Comparison of ENCODE assay signal across 7 cellular contexts in the genomic region with DNA sequence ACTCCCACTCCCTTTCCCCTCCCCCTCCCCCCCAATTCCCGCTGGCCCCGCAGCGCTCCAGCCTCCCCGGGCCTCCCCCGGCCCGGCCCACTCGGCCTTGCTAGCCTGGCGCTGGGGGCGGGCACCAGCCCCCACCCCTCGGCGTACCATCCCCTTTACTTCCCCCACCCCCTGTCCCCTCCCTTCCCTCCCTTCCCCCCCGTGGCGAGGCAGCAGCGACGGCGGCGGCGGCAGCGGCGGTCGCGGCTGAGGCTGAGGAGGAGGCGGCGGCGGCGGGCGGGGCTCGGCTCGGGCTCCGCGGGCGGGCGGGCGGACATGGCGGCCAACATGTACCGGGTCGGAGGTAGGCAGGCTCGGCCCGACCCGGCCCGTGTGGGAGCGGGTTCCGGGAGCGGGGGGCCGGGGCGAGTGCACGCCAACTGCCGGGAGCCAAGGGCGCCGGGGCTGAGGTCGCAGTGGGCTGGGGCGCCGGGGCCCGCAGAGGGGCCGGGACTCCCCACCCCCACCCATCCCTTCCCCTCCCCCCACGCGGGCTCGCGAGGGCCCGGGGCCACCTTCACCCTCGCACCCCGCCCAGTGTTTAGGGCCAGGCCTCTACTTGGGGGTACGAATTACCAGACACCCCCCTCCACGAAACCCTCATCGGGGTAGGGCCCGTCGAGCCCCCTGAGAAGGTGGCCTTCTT. TPM values are rescaled to one million over a fixed set of nuclear protein-coding genes. Genes with fewer than 3 reads are reported as not detected.
DNase-seq lines count a peak whose midpoint lies in the region; ATAC-seq and TF ChIP-seq lines count a peak whose summit lies in the region.

A gene (plus strand): TSS at position 202 of the 685 bp plus-strand sequence. CDS start 114 bp downstream, at position 316.

- TF ChIP-seq POLR2A in adrenal gland (IDR thresholded peaks at IDR 0.05), result no peak
- TF ChIP-seq POLR2A in vagina (IDR thresholded peaks at IDR 0.05), result no peak

- peak; percentile 10 to 73 (median 60) for DNase-seq in T-cell
- peak; percentile 55 to 76 (median 68) for DNase-seq in adrenal gland
- peak; percentile 68 to 89 (median 88) for DNase-seq in right cardiac atrium
- no peak for DNase-seq in renal cortical epithelial cell (ENCODE audit: low read depth)
- no peak for DNase-seq in vagina (ENCODE audit: extremely low spot score in 2 of 2)

- H3K4me1 ChIP-seq in adrenal gland (replicated peaks in 1 of 2) (peaks cover 22 to 47% of the 10 kb centered on the region in 2 donors), right cardiac atrium (ENCODE audit: control insufficient read depth, insufficient read depth, low read length) (no peaks in the 10 kb centered on the region), vagina (peaks cover 39% of the 10 kb centered on the region)

- CTCF ChIA-PET in T-cell (lab: Charles Lee), result interaction anchor here in 1 of 2 donors (0.6 kb wide), 1 partner anchor 670 kb away, joined by 3 read pairs; no protein-coding TSS in a partner anchor

- TF ChIP-seq CTCF in adrenal gland (IDR thresholded peaks at IDR 0.05) (no peak), vagina (IDR thresholded peaks at IDR 0.05) (no peak)

- WGBS in adrenal gland, 4 donors, result 0 to 1% (median 1%) methylated on average over 9 to 62 of the region's 67 CpGs; no CpG with 5 or more reads in 1 of the 4 donors
- WGBS in right cardiac atrium, result 1% methylated on average over 63 of the region's 67 CpGs

- H3K9me3 Mint-ChIP-seq in T-cell, result no peaks in the 10 kb centered on the region

- peak within 1 kb of the TSS; percentile 35 to 98 (median 95) for H3K27ac ChIP-seq in adrenal gland
- peak within 1 kb of the TSS; percentile 91 for H3K27ac ChIP-seq in right cardiac atrium (ENCODE audit: low read length)
- peak within 1 kb of the TSS; percentile 94 for H3K27ac ChIP-seq in vagina

- H3K27ac Mint-ChIP-seq in T-cell, result peak within 1 kb of the TSS; percentile 93 to 96

- POLR2A ChIA-PET in T-cell (lab: Charles Lee), result no interaction called here

- H3K27me3 Mint-ChIP-seq in T-cell, result no peaks in the 10 kb centered on the region

- intact Hi-C loops in adrenal gland (cut with DNase I) (no loop called here), right cardiac atrium (cut with DNase I) (no loop called here), vagina (cut with DNase I) (no loop called here)

- H3K9me3 ChIP-seq in adrenal gland (replicated peaks in 1 of 3) (no peaks in the 10 kb centered on the region), right cardiac atrium (ENCODE audit: control insufficient read depth, low read length) (no peaks in the 10 kb centered on the region), vagina (no peaks in the 10 kb centered on the region)

- ATAC-seq in GM18511 (IDR thresholded peaks at IDR 0.05; ENCODE audit: unreplicated experiment) (peak; percentile 50), HG03342 (IDR thresholded peaks at IDR 0.05; ENCODE audit: unreplicated experiment) (peak; percentile 14), T-cell (replicated peaks in 1 of 4) (peak; percentile 76 to 87 (median 86)), right cardiac atrium (peak; percentile 87)

- peaks cover 5% of the 10 kb centered on the region for H3K36me3 Mint-ChIP-seq in T-cell

- H3K4me3 Mint-ChIP-seq in T-cell, result peak within 1 kb of the TSS; percentile 92 to 95 (median 93)

- peaks cover 0 to 19% of the 10 kb centered on the region in 2 donors for H3K36me3 ChIP-seq in adrenal gland (replicated peaks in 1 of 2)
- H3K36me3 ChIP-seq in vagina, result peaks cover 0 to 12% of the 10 kb centered on the region in 2 donors

- H3K4me3 ChIP-seq in adrenal gland, result peak within 1 kb of the TSS in 3 of 4 donors; percentile 34 to 96 (median 90)
- H3K4me3 ChIP-seq in right cardiac atrium (ENCODE audit: low read length), result peak within 1 kb of the TSS; percentile 99
- H3K4me3 ChIP-seq in vagina, result peak within 1 kb of the TSS; percentile 70 to 92

- H3K4me1 Mint-ChIP-seq in T-cell, result peaks cover 35 to 43% (median 37%) of the 10 kb centered on the region in 3 donors

- no peaks in the 10 kb centered on the region for H3K27me3 ChIP-seq in adrenal gland
- H3K27me3 ChIP-seq in right cardiac atrium (ENCODE audit: control insufficient read depth, insufficient read depth), result no peaks in the 10 kb centered on the region
- no peaks in the 10 kb centered on the region for H3K27me3 ChIP-seq in vagina

RNA-seq across cellular contexts. Expression of the gene that starts here (rescaled TPM):
- 10 to 100 TPM; 20.9 to 42.4 (median 24.6) TPM for total RNA-seq in T-cell
- 100 to 1,000 TPM in 2 of 8 donors, 10 to 100 TPM in 6; 51.5 to 118 (median 86.9) TPM for total RNA-seq in adrenal gland
- 100 to 1,000 TPM; 125 to 168 (median 142) TPM for polyA plus RNA-seq in adrenal gland
- total RNA-seq in right cardiac atrium, result 10 to 100 TPM; 24.8 to 31.0 (median 28.9) TPM
- polyA plus RNA-seq in right cardiac atrium, result 24.6 TPM
- total RNA-seq in renal cortical epithelial cell, result 28.0 and 47.6 TPM in 2 replicates
- total RNA-seq in vagina, result 46.7 TPM

Comparison
In these comparisons a context has a peak if more than half of its experiments do, and no peak if none do; other contexts are left out.
1. ATAC-seq: peak in every context shown above with its lines; median percentile 87 in right cardiac atrium; 86 in T-cell; 50 in GM18511; 14 in HG03342.
2. DNase-seq: peak in T-cell (34 of 34), adrenal gland (7 of 7) and right cardiac atrium (3 of 3); none in renal cortical epithelial cell (single experiment) and vagina (0 of 2).
3. Peak in every context shown above with its lines, with median percentiles within 50 percentile points of each other: H3K27ac ChIP-seq and H3K4me3 ChIP-seq.